Comparison of ENCODE assay signal across 14 cellular contexts in genomic region chr9:89719202-89719601, GRCh38.
"Had no signal": no experiment of that assay in that cellular context is flagged by ENCODE, and none has a peak within 500 bp of the region (broad histone marks: within the 10 kb centered on the region; RNA-seq: fewer than 3 reads in every experiment).

No MANE protein-coding gene starts in this region.

- H3K9ac ChIP-seq: neural progenitor cell had no signal

- H3K4me1 Mint-ChIP-seq: neural progenitor cell had no signal

- H3K36me3 Mint-ChIP-seq: activated CD4-positive, alpha-beta memory T cell treated with anti-CD3 and anti-CD28 coated beads for 36 hours; neural progenitor cell had no signal

- H3K27me3 ChIP-seq: dorsolateral prefrontal cortex, neural progenitor cell, ovary, tibial nerve had no signal

- H3K36me3 ChIP-seq: neural progenitor cell, ovary, tibial nerve had no signal

- H2AFZ ChIP-seq: neural progenitor cell had no signal

- H3K9me3 ChIP-seq: ovary had no signal

- H3K4me2 ChIP-seq: neural progenitor cell had no signal

- H3K27me3 Mint-ChIP-seq: activated CD4-positive, alpha-beta memory T cell treated with anti-CD3 and anti-CD28 coated beads for 36 hours; activated naive CD8-positive, alpha-beta T cell treated with anti-CD3 and anti-CD28 coated beads, Interleukin-2, amount 50 U/mL, for 24 hours had no signal

- H3K27ac ChIP-seq: dorsolateral prefrontal cortex, neural progenitor cell, ovary, skin epidermis, tibial nerve had no signal

- ATAC-seq: activated naive CD8-positive, alpha-beta T cell treated with anti-CD3 and anti-CD28 coated beads, Interleukin-2, amount 50 U/mL, for 24 hours had no signal

- DNase-seq: activated CD4-positive, alpha-beta memory T cell treated with anti-CD3 and anti-CD28 coated beads for 36 hours; activated CD4-positive, CD25-positive, alpha-beta regulatory T cell treated with anti-CD3 and anti-CD28 coated beads, Interleukin-2, amount 50 U/mL, for 72 hours; activated naive CD4-positive, alpha-beta T cell; activated naive CD8-positive, alpha-beta T cell treated with anti-CD3 and anti-CD28 coated beads, Interleukin-2, amount 50 U/mL, for 24 hours; activated T-cell treated with anti-CD3 and anti-CD28 coated beads, Interleukin-2, amount 50 U/mL, for 48 hours; dorsolateral prefrontal cortex; glutamatergic neuron; mesendoderm; ovary; SIG-M5 had no signal

- H3K9me3 Mint-ChIP-seq: activated naive CD8-positive, alpha-beta T cell treated with anti-CD3 and anti-CD28 coated beads, Interleukin-2, amount 50 U/mL, for 24 hours; neural progenitor cell; T-helper 2 cell treated with Interferon-gamma antibody and Interleukin-4, amounts not matched to agents 5 μg/mL and 100 μg/mL, for 36 hours had no signal

- H3K27ac Mint-ChIP-seq: activated CD4-positive, alpha-beta memory T cell treated with anti-CD3 and anti-CD28 coated beads for 36 hours; activated naive CD8-positive, alpha-beta T cell treated with anti-CD3 and anti-CD28 coated beads, Interleukin-2, amount 50 U/mL, for 24 hours; neural progenitor cell; T-helper 2 cell treated with Interferon-gamma antibody and Interleukin-4, amounts not matched to agents 5 μg/mL and 100 μg/mL, for 36 hours had no signal

- H3K4me3 ChIP-seq: dorsolateral prefrontal cortex, neural progenitor cell, ovary, skin epidermis, tibial nerve had no signal

- H3K4me1 ChIP-seq: neural progenitor cell, tibial nerve had no signal

- H3K4me3 Mint-ChIP-seq: activated CD4-positive, alpha-beta memory T cell treated with anti-CD3 and anti-CD28 coated beads for 36 hours; activated naive CD8-positive, alpha-beta T cell treated with anti-CD3 and anti-CD28 coated beads, Interleukin-2, amount 50 U/mL, for 24 hours; neural progenitor cell; T-helper 2 cell treated with Interferon-gamma antibody and Interleukin-4, amounts not matched to agents 5 μg/mL and 100 μg/mL, for 36 hours had no signal
